10 cellular contexts compared by ENCODE assay signal in the genomic region with DNA sequence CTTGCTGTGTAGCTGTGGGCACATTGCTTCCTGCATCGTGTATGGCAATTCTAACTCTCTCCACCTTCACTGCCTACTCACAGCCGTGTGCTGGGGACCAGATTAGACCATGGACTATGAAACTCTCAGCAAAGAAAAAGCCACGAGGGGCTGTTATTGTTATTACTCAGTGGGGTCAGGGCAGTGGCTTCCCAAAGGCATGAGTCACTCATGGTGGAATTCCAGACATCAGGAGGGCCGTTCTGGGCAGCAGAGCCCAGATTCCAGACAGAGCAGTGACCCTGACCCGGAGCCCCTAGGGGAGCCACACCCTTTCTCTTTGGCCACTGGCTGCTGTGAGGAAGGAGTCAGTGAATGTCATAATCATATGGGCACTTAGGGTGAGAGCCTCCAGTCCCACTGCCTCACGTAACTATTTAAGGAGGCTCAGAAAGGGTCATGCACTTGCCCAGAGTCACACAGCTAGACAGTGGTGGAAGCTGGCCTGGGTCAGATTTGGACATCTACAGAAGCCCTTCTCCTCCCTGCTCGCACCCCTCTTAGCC. TPM values are rescaled to one million over a fixed set of nuclear protein-coding genes. Genes with fewer than 3 reads are reported as not detected.
DNase-seq lines count a peak whose midpoint lies in the region; ATAC-seq and TF ChIP-seq lines count a peak whose summit lies in the region.
"Had no signal": no experiment of that assay in that cellular context is flagged by ENCODE, and none has a peak within 500 bp of the region (broad histone marks: within the 10 kb centered on the region; RNA-seq: fewer than 3 reads in every experiment).

No MANE protein-coding gene starts in this region.

- no peaks in the 10 kb centered on the region for H3K79me2 ChIP-seq in fibroblast of lung (ENCODE audit: control insufficient read depth, insufficient read depth, low read length)
- H3K79me2 ChIP-seq in neural progenitor cell (ENCODE audit: low read depth), result no peaks in the 10 kb centered on the region

- H3K27ac Mint-ChIP-seq in neural progenitor cell, result peak overlapping the region; percentile 68

- H3K9me3 Mint-ChIP-seq in neural progenitor cell, result peaks cover 3% of the 10 kb centered on the region

- H3K4me2 ChIP-seq in fibroblast of lung (ENCODE audit: extremely low read depth, insufficient read depth, low read length), result peak overlapping the region; percentile 18
- H3K4me2 ChIP-seq in neural progenitor cell, result no peak overlapping the region

- H3K36me3 ChIP-seq in fibroblast of lung (ENCODE audit: control insufficient read depth, insufficient read depth, low read length) (no peaks in the 10 kb centered on the region), neural progenitor cell (no peaks in the 10 kb centered on the region)

- DNase-seq in AG20443 (ENCODE audit: low spot score) (peak; percentile 93), RWPE1 (ENCODE audit: low spot score) (peak; percentile 98), fibroblast of lung (ENCODE audit: low read depth in 2 of 2) (peak; percentile 95 to 97), neural progenitor cell (ENCODE audit: low spot score) (no peak), hippocampal formation (lab: John Stamatoyannopoulos, UW) (no peak), pons (ENCODE audit: low spot score) (no peak), head of caudate nucleus (no peak)
- DNase-seq: amygdala; stimulated activated CD4-positive, alpha-beta T cell treated with anti-CD3 and anti-CD28 coated beads, Interleukin-12 subunit alpha, Interleukin-12 subunit beta, amount 100 ng/mL, for 4 hours had no signal

- no peak overlapping the region for H2AFZ ChIP-seq in fibroblast of lung (ENCODE audit: low read length)
- H2AFZ ChIP-seq in neural progenitor cell (replicated peaks), result no peak overlapping the region

- H3K27me3 Mint-ChIP-seq in neural progenitor cell (ENCODE audit: insufficient read depth, low read depth), result peaks cover 5% of the 10 kb centered on the region

- no peak for TF ChIP-seq CTCF in RWPE1 (conservative IDR thresholded peaks at IDR 0.05; ENCODE audit: low read depth)
- no peak for TF ChIP-seq CTCF in fibroblast of lung (conservative IDR thresholded peaks at IDR 0.05 in 1 of 2, IDR thresholded peaks at IDR 0.05 in 1 of 2; ENCODE audit: low read depth in 1 of 2, low read length in 2 of 2)
- TF ChIP-seq CTCF in neural progenitor cell (IDR thresholded peaks at IDR 0.05), result no peak

- peaks cover 19% of the 10 kb centered on the region for H3K4me1 Mint-ChIP-seq in neural progenitor cell

- H3K4me1 ChIP-seq in fibroblast of lung (ENCODE audit: control insufficient read depth, extremely low read depth, insufficient read depth, low read length) (peaks cover 29% of the 10 kb centered on the region), neural progenitor cell (no peaks in the 10 kb centered on the region)

- H3K27me3 ChIP-seq in fibroblast of lung (ENCODE audit: control insufficient read depth, insufficient read depth, low read length), result no peaks in the 10 kb centered on the region
- no peaks in the 10 kb centered on the region for H3K27me3 ChIP-seq in neural progenitor cell

- peak overlapping the region; percentile 70 for H3K27ac ChIP-seq in RWPE1
- peak overlapping the region; percentile 55 for H3K27ac ChIP-seq in fibroblast of lung (ENCODE audit: insufficient read depth, low read length)
- H3K27ac ChIP-seq in neural progenitor cell, result no peak overlapping the region

- H3F3A ChIP-seq in neural progenitor cell (ENCODE audit: low read depth), result no peaks in the 10 kb centered on the region

- POLR2A ChIA-PET in RWPE1 (lab: Yijun Ruan, JAX; ENCODE audit: low non-redundant PET), result interaction anchor here (1.1 kb wide), 1 partner anchor 10 kb away, joined by 4 read pairs; no protein-coding TSS in a partner anchor

- no peak for ATAC-seq in HG02840 (IDR thresholded peaks at IDR 0.05; ENCODE audit: low FRiP score, unreplicated experiment)

- H4K20me1 ChIP-seq in fibroblast of lung (ENCODE audit: control insufficient read depth, extremely low read depth, insufficient read depth, low read length), result no peaks in the 10 kb centered on the region
- H4K20me1 ChIP-seq in neural progenitor cell (ENCODE audit: low read depth), result no peaks in the 10 kb centered on the region

- H3K9me3 ChIP-seq in fibroblast of lung (ENCODE audit: control insufficient read depth, insufficient read depth, low read depth, low read length) (no peaks in the 10 kb centered on the region), neural progenitor cell (ENCODE audit: low read depth) (no peaks in the 10 kb centered on the region)

- peak overlapping the region; percentile 68 for H3K4me3 Mint-ChIP-seq in neural progenitor cell

- no peak overlapping the region for H3K4me3 ChIP-seq in fibroblast of lung (replicated peaks in 1 of 4; ENCODE audit: control extremely low read depth in 1 of 4, insufficient read depth in 1 of 4, low read depth in 3 of 4, low read length in 4 of 4)
- H3K4me3 ChIP-seq in neural progenitor cell, result no peak overlapping the region

- H3K9ac ChIP-seq in fibroblast of lung (ENCODE audit: insufficient read depth, low read length) (no peak overlapping the region), neural progenitor cell (no peak overlapping the region)

- intact Hi-C loops in head of caudate nucleus (cut with DNase I), result no loop called here

- H3K36me3 Mint-ChIP-seq in neural progenitor cell, result no peaks in the 10 kb centered on the region

- CTCF ChIA-PET in RWPE1 (lab: Yijun Ruan, JAX), result interaction anchor here (0.6 to 1.0 kb wide), 3 partner anchors 12 to 89 kb away, joined by 3 to 4 read pairs (median 3); no protein-coding TSS in a partner anchor

RNA-seq across cellular contexts. Expression of a gene that starts 22.2 kb away (rescaled TPM):
- total RNA-seq in fibroblast of lung, result 21.1 and 31.4 TPM in 2 replicates
- 1.6 and 122 TPM in 2 replicates for polyA plus RNA-seq in fibroblast of lung
- 2.8 and 173 TPM in 2 replicates for polyA plus RNA-seq in fibroblast of lung (2012)
- polyA minus RNA-seq in fibroblast of lung (ENCODE audit: low replicate concordance), result 84.6 TPM in 1 of 2 replicates, not detected in the other
- not detected in 2 replicates for total RNA-seq in neural progenitor cell (ENCODE audit: low replicate concordance)

RNA-seq across cellular contexts. Expression of a gene that starts 41.5 kb away (rescaled TPM):
- total RNA-seq in fibroblast of lung (5.4 and 6.9 TPM in 2 replicates), neural progenitor cell (ENCODE audit: low replicate concordance) (29.7 and 52.5 TPM in 2 replicates)
- polyA plus RNA-seq in fibroblast of lung, result 3.8 and 21.9 TPM in 2 replicates
- polyA plus RNA-seq in fibroblast of lung (2012), result 3.6 and 19.5 TPM in 2 replicates
- 2.9 and 6.2 TPM in 2 replicates for polyA minus RNA-seq in fibroblast of lung (ENCODE audit: low replicate concordance)

RNA-seq across cellular contexts. Expression of a gene that starts 52.7 kb away (rescaled TPM):
- total RNA-seq in fibroblast of lung (1.8 and 4.1 TPM in 2 replicates), neural progenitor cell (ENCODE audit: low replicate concordance) (0.21 TPM in 1 of 2 replicates, not detected in the other)
- polyA plus RNA-seq in fibroblast of lung, result 0.03 and 2.2 TPM in 2 replicates
- polyA plus RNA-seq in fibroblast of lung (2012), result 0.10 and 2.6 TPM in 2 replicates
- 1.9 TPM in 1 of 2 replicates, not detected in the other for polyA minus RNA-seq in fibroblast of lung (ENCODE audit: low replicate concordance)

Comparison
In these comparisons a context has a peak if more than half of its experiments do, and no peak if none do; other contexts are left out.
1. DNase-seq: peak in AG20443 (single experiment), RWPE1 (single experiment) and fibroblast of lung (2 of 2); none in neural progenitor cell (single experiment), hippocampal formation (0 of 2), pons (single experiment) and head of caudate nucleus (0 of 42).
2. RNA of a gene that starts 22.2 kb away (total RNA-seq): 21.1 to 31.4 TPM in fibroblast of lung; not detected in neural progenitor cell; every median in the first group is over 10 times any median in the second.